ENCODE assay signal across 32 cellular contexts in the genomic region with DNA sequence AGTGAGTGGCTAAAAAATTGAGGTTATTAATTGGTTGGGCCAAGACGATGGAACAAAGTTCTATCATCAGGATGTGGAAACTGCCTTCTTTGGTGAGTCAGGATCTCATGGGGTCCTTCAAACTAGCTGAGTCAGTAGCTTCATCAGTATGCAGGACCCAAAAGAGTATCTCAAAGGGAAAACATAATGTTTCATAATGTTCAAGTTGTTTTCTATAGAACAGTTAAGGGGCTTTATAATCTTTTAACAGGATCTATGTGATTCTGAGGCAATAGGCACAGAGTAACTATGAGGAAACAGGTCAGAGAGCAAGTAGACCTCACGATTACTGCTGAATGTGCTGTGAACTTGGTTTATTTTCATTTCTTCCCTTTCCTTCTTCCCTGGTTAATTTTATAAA. TPM values are rescaled to one million over a fixed set of nuclear protein-coding genes. Genes with fewer than 3 reads are reported as not detected.
"Had no signal": no experiment of that assay in that cellular context is flagged by ENCODE, and none has a peak within 500 bp of the region (broad histone marks: within the 10 kb centered on the region; RNA-seq: fewer than 3 reads in every experiment).

No MANE protein-coding gene starts in this region.

- H3K27ac Mint-ChIP-seq: activated CD4-positive, alpha-beta T cell treated with anti-CD3 and anti-CD28 coated beads, Interleukin-2, amount 10 ng/mL, durations not matched to agents 7 days and 5 days; activated CD8-positive, alpha-beta memory T cell treated with anti-CD3 and anti-CD28 coated beads, Interleukin-2, amount 10 ng/mL, durations not matched to agents 7 days and 5 days; activated CD8-positive, alpha-beta T cell treated with anti-CD3 and anti-CD28 coated beads for 36 hours; activated naive CD4-positive, alpha-beta T cell treated with anti-CD3 and anti-CD28 coated beads, Interleukin-2, amount 50 U/mL, for 24 hours; activated T-helper 1 cell treated with anti-CD3 and anti-CD28 coated beads, Interleukin-12 subunit alpha, Interleukin-12 subunit beta, Interleukin-2, Interleukin-4 antibody, amounts not matched to agents 30 ng/mL and 10 ng/mL and 1 ng/mL, durations not matched to agents 14 hours and 24 hours and 36 hours; effector memory CD8-positive, alpha-beta T cell; naive B cell; stimulated activated naive B cell treated with anti-CD40 and anti-IgM and Interleukin-4, amounts not matched to agents 10 μg/mL and 1 μg/mL and 100 μg/mL, for 72 hours; T-cell; T-helper 2 cell treated with Interferon-gamma antibody and Interleukin-4, amounts not matched to agents 5 μg/mL and 100 μg/mL, for 36 hours had no signal

- H3K36me3 ChIP-seq: adrenal gland, colonic mucosa, esophagus muscularis mucosa, gastroesophageal sphincter, heart right ventricle, lower lobe of right lung, right lobe of liver, transverse colon, WERI-Rb-1 had no signal

- H3K27me3 ChIP-seq: adrenal gland had no signal

- H3K4me1 ChIP-seq: adrenal gland had no signal

- FAIRE-seq: astrocyte, endothelial cell of umbilical vein, kidney, urothelium cell line had no signal

- ATAC-seq: activated CD8-positive, alpha-beta memory T cell treated with anti-CD3 and anti-CD28 coated beads, Interleukin-2, amount 10 ng/mL, durations not matched to agents 7 days and 5 days; activated CD8-positive, alpha-beta T cell treated with anti-CD3 and anti-CD28 coated beads for 36 hours; effector memory CD8-positive, alpha-beta T cell; gastroesophageal sphincter; heart right ventricle; left lobe of liver; lower lobe of right lung; right lobe of liver; stimulated activated naive B cell treated with anti-CD40 and anti-IgM and Interleukin-4, amounts not matched to agents 10 μg/mL and 1 μg/mL and 100 μg/mL, for 72 hours; T-cell had no signal

- H3K4me2 ChIP-seq: smooth muscle cell had no signal

- DNase-seq: activated CD4-positive, alpha-beta T cell treated with anti-CD3 and anti-CD28 coated beads, Interleukin-2, amount 10 ng/mL, durations not matched to agents 7 days and 5 days; activated CD4-positive, CD25-positive, alpha-beta regulatory T cell treated with anti-CD3 and anti-CD28 coated beads, Interleukin-2, amount 50 U/mL, for 72 hours; activated CD8-positive, alpha-beta memory T cell treated with anti-CD3 and anti-CD28 coated beads, Interleukin-2, amount 10 ng/mL, durations not matched to agents 7 days and 5 days; activated CD8-positive, alpha-beta T cell treated with anti-CD3 and anti-CD28 coated beads for 36 hours; activated gamma-delta T cell treated with Interleukin-2 at 50 U/mL for 16 hours; activated T-cell treated with anti-CD3 and anti-CD28 coated beads for 4 hours; adrenal gland; colonic mucosa; dorsolateral prefrontal cortex; effector memory CD8-positive, alpha-beta T cell; heart right ventricle; kidney; lower lobe of right lung; naive B cell; nucleus accumbens; right lobe of liver; stimulated activated CD4-positive, alpha-beta T cell treated with anti-CD3 and anti-CD28 coated beads, Interleukin-15, amount 100 ng/mL, for 24 hours; stimulated activated naive B cell treated with anti-CD40 and anti-IgM and Interleukin-4, amounts not matched to agents 10 μg/mL and 1 μg/mL and 100 μg/mL, for 72 hours; T-cell; transverse colon; WERI-Rb-1 had no signal

- H3K36me3 Mint-ChIP-seq: activated CD8-positive, alpha-beta memory T cell treated with anti-CD3 and anti-CD28 coated beads, Interleukin-2, amount 10 ng/mL, durations not matched to agents 7 days and 5 days; activated naive CD4-positive, alpha-beta T cell treated with anti-CD3 and anti-CD28 coated beads, Interleukin-2, amount 50 U/mL, for 24 hours; naive B cell; stimulated activated naive B cell treated with anti-CD40 and anti-IgM and Interleukin-4, amounts not matched to agents 10 μg/mL and 1 μg/mL and 100 μg/mL, for 72 hours; T-cell had no signal

- H3K9me3 ChIP-seq: adrenal gland, colonic mucosa, esophagus muscularis mucosa, gastroesophageal sphincter, lower lobe of right lung, right lobe of liver, transverse colon had no signal

- H3K9me3 Mint-ChIP-seq: activated CD4-positive, alpha-beta T cell treated with anti-CD3 and anti-CD28 coated beads, Interleukin-2, amount 10 ng/mL, durations not matched to agents 7 days and 5 days; activated CD8-positive, alpha-beta T cell treated with anti-CD3 and anti-CD28 coated beads for 36 hours; activated naive CD4-positive, alpha-beta T cell treated with anti-CD3 and anti-CD28 coated beads, Interleukin-2, amount 50 U/mL, for 24 hours; activated T-helper 1 cell treated with anti-CD3 and anti-CD28 coated beads, Interleukin-12 subunit alpha, Interleukin-12 subunit beta, Interleukin-2, Interleukin-4 antibody, amounts not matched to agents 30 ng/mL and 10 ng/mL and 1 ng/mL, durations not matched to agents 14 hours and 24 hours and 36 hours; central memory CD8-positive, alpha-beta T cell; effector memory CD8-positive, alpha-beta T cell; T-cell; T-helper 2 cell treated with Interferon-gamma antibody and Interleukin-4, amounts not matched to agents 5 μg/mL and 100 μg/mL, for 36 hours had no signal

- H3K27ac ChIP-seq: adrenal gland, colonic mucosa, dorsolateral prefrontal cortex, esophagus muscularis mucosa, gastroesophageal sphincter, lower lobe of right lung, right lobe of liver, transverse colon, WERI-Rb-1 had no signal

- H3K4me3 Mint-ChIP-seq: activated CD4-positive, alpha-beta T cell treated with anti-CD3 and anti-CD28 coated beads, Interleukin-2, amount 10 ng/mL, durations not matched to agents 7 days and 5 days; activated CD8-positive, alpha-beta memory T cell treated with anti-CD3 and anti-CD28 coated beads, Interleukin-2, amount 10 ng/mL, durations not matched to agents 7 days and 5 days; activated CD8-positive, alpha-beta T cell treated with anti-CD3 and anti-CD28 coated beads for 36 hours; activated naive CD4-positive, alpha-beta T cell treated with anti-CD3 and anti-CD28 coated beads, Interleukin-2, amount 50 U/mL, for 24 hours; activated T-helper 1 cell treated with anti-CD3 and anti-CD28 coated beads, Interleukin-12 subunit alpha, Interleukin-12 subunit beta, Interleukin-2, Interleukin-4 antibody, amounts not matched to agents 30 ng/mL and 10 ng/mL and 1 ng/mL, durations not matched to agents 14 hours and 24 hours and 36 hours; central memory CD8-positive, alpha-beta T cell; effector memory CD8-positive, alpha-beta T cell; naive B cell; stimulated activated naive B cell treated with anti-CD40 and anti-IgM and Interleukin-4, amounts not matched to agents 10 μg/mL and 1 μg/mL and 100 μg/mL, for 72 hours; T-cell; T-helper 2 cell treated with Interferon-gamma antibody and Interleukin-4, amounts not matched to agents 5 μg/mL and 100 μg/mL, for 36 hours had no signal

- H3K4me3 ChIP-seq: adrenal gland, colonic mucosa, dorsolateral prefrontal cortex, esophagus muscularis mucosa, gastroesophageal sphincter, heart right ventricle, lower lobe of right lung, right lobe of liver, smooth muscle cell, transverse colon had no signal

RNA-seq across cellular contexts. Expression of a gene that starts 3.2 kb away (rescaled TPM):
- total RNA-seq: activated CD4-positive, alpha-beta T cell treated with anti-CD3 and anti-CD28 coated beads, Interleukin-2, amount 10 ng/mL, durations not matched to agents 7 days and 5 days; activated CD8-positive, alpha-beta memory T cell treated with anti-CD3 and anti-CD28 coated beads, Interleukin-2, amount 10 ng/mL, durations not matched to agents 7 days and 5 days; activated CD8-positive, alpha-beta T cell treated with anti-CD3 and anti-CD28 coated beads for 36 hours; activated T-helper 1 cell treated with anti-CD3 and anti-CD28 coated beads, Interleukin-12 subunit alpha, Interleukin-12 subunit beta, Interleukin-2, Interleukin-4 antibody, amounts not matched to agents 30 ng/mL and 10 ng/mL and 1 ng/mL, durations not matched to agents 14 hours and 24 hours and 36 hours; T-cell had no signal

RNA-seq across cellular contexts. Expression of a gene that starts 42.6 kb away (rescaled TPM):
- total RNA-seq: activated CD8-positive, alpha-beta memory T cell treated with anti-CD3 and anti-CD28 coated beads, Interleukin-2, amount 10 ng/mL, durations not matched to agents 7 days and 5 days had no signal
